ENCODE assay signal across 8 cellular contexts in genomic region chr1:19010995-19011696, GRCh38. TPM values are rescaled to one million over a fixed set of nuclear protein-coding genes. Genes with fewer than 3 reads are reported as not detected.
DNase-seq lines count a peak whose midpoint lies in the region; ATAC-seq and TF ChIP-seq lines count a peak whose summit lies in the region.

No MANE protein-coding gene starts in this region.

- H3K4me3 ChIP-seq in skeletal muscle cell (ENCODE audit: low read depth, low read length), result no peak overlapping the region

- POLR2A ChIA-PET in RWPE1 (lab: Yijun Ruan, JAX; ENCODE audit: low non-redundant PET), result no interaction called here

- DNase-seq in RWPE1 (ENCODE audit: low spot score) (peak; percentile 87), Right ventricle myocardium superior (peak; percentile 74), skeletal muscle cell (ENCODE audit: low read depth) (peak; percentile 87), NCI-H146 treated with DMSO at 0.1 percent for 48 hours (lab: John Stamatoyannopoulos, UW; ENCODE audit: unreplicated experiment) (no peak)
- peak; percentile 19 to 69 (median 36) for DNase-seq in activated naive CD4-positive, alpha-beta T cell (lab: John Stamatoyannopoulos, UW)

- peak overlapping the region; percentile 95 for H3K27ac ChIP-seq in RWPE1

- intact Hi-C loops in Right ventricle myocardium superior (cut with DNase I), result no loop called here

- ATAC-seq in GM21723 (IDR thresholded peaks at IDR 0.05; ENCODE audit: unreplicated experiment) (peak; percentile 49), Right ventricle myocardium superior (ENCODE audit: poor library complexity) (peak; percentile 73), HG03460 (IDR thresholded peaks at IDR 0.05; ENCODE audit: unreplicated experiment) (no peak), HG03457 (IDR thresholded peaks at IDR 0.05; ENCODE audit: unreplicated experiment) (no peak)

- CTCF ChIA-PET in RWPE1 (lab: Yijun Ruan, JAX), result no interaction called here

- no peak for TF ChIP-seq CTCF in RWPE1 (conservative IDR thresholded peaks at IDR 0.05; ENCODE audit: low read depth)

RNA-seq across cellular contexts. Expression of gene IFFO2, which starts 54.7 kb away (rescaled TPM):
- total RNA-seq in Right ventricle myocardium superior, result 4.4 TPM

Comparison
In these comparisons a context has a peak if more than half of its experiments do, and no peak if none do; other contexts are left out.
1. ATAC-seq: peak in GM21723 (single experiment) and Right ventricle myocardium superior (single experiment); none in HG03460 (single experiment) and HG03457 (single experiment).